20 cellular contexts compared by ENCODE assay signal in genomic region chr12:103442187-103442564, GRCh38. TPM values are rescaled to one million over a fixed set of nuclear protein-coding genes. Genes with fewer than 3 reads are reported as not detected.
DNase-seq lines count a peak whose midpoint lies in the region; ATAC-seq, FAIRE-seq and TF ChIP-seq lines count a peak whose summit lies in the region.
"Had no signal": no experiment of that assay in that cellular context is flagged by ENCODE, and none has a peak within 500 bp of the region (broad histone marks: within the 10 kb centered on the region; RNA-seq: fewer than 3 reads in every experiment).

No MANE protein-coding gene starts in this region.

- no peak for FAIRE-seq in urothelium cell line (lab: Jason Lieb, UNC)
- FAIRE-seq: HepG2 had no signal

- no peak overlapping the region for H3K4me3 Mint-ChIP-seq in activated CD8-positive, alpha-beta memory T cell treated with anti-CD3 and anti-CD28 coated beads, Interleukin-2, amount 10 ng/mL, durations not matched to agents 7 days and 5 days
- H3K4me3 Mint-ChIP-seq in T-helper 17 cell: peak overlapping the region; percentile 66
- peak overlapping the region; percentile 25 to 93 (median 68) for H3K4me3 Mint-ChIP-seq in naive thymus-derived CD4-positive, alpha-beta T cell
- H3K4me3 Mint-ChIP-seq: brain, type B pancreatic cell had no signal

- H3K36me3 Mint-ChIP-seq in activated CD8-positive, alpha-beta memory T cell treated with anti-CD3 and anti-CD28 coated beads, Interleukin-2, amount 10 ng/mL, durations not matched to agents 7 days and 5 days: no peaks in the 10 kb centered on the region
- H3K36me3 Mint-ChIP-seq in T-helper 17 cell (ENCODE audit: low read depth): peaks cover under 1% of the 10 kb centered on the region
- H3K36me3 Mint-ChIP-seq in naive thymus-derived CD4-positive, alpha-beta T cell: peaks cover 0 to 22% (median 0%) of the 10 kb centered on the region in 5 donors
- H3K36me3 Mint-ChIP-seq: brain, type B pancreatic cell had no signal

- CTCF ChIA-PET in activated CD8-positive, alpha-beta memory T cell treated with anti-CD3 and anti-CD28 coated beads, Interleukin-2, amount 10 ng/mL, durations not matched to agents 7 days and 5 days (lab: Charles Lee): no interaction called here
- CTCF ChIA-PET in naive thymus-derived CD4-positive, alpha-beta T cell (lab: Charles Lee): interaction anchor here (1.1 kb wide), 1 partner anchor 47 kb away, joined by 4 read pairs; no protein-coding TSS in a partner anchor

- no peaks in the 10 kb centered on the region for H3K27me3 ChIP-seq in naive thymus-derived CD4-positive, alpha-beta T cell (ENCODE audit: control insufficient read depth in 2 of 2, insufficient read depth in 2 of 2, low read length in 2 of 2)

- peak overlapping the region; percentile 55 for H3K27ac ChIP-seq in naive thymus-derived CD4-positive, alpha-beta T cell (ENCODE audit: low read depth, low read length)
- H3K27ac ChIP-seq: epithelial cell of prostate, SJCRH30 had no signal

- ATAC-seq in activated CD8-positive, alpha-beta memory T cell treated with anti-CD3 and anti-CD28 coated beads, Interleukin-2, amount 10 ng/mL, durations not matched to agents 7 days and 5 days: no peak
- ATAC-seq in T-helper 17 cell: no peak
- no peak for ATAC-seq in naive thymus-derived CD4-positive, alpha-beta T cell
- no peak for ATAC-seq in HG03095 (IDR thresholded peaks at IDR 0.05; ENCODE audit: unreplicated experiment)
- ATAC-seq: HepG2 had no signal

- TF ChIP-seq CTCF in GM12865 (IDR thresholded peaks at IDR 0.05; ENCODE audit: insufficient read depth, low read depth, low read length, missing control alignments): no peak

- no peaks in the 10 kb centered on the region for H3K9me3 Mint-ChIP-seq in activated CD8-positive, alpha-beta memory T cell treated with anti-CD3 and anti-CD28 coated beads, Interleukin-2, amount 10 ng/mL, durations not matched to agents 7 days and 5 days (ENCODE audit: low read depth)
- H3K9me3 Mint-ChIP-seq in naive thymus-derived CD4-positive, alpha-beta T cell: peaks cover 0 to 10% (median 2%) of the 10 kb centered on the region in 11 donors
- H3K9me3 Mint-ChIP-seq: type B pancreatic cell had no signal

- peak overlapping the region; percentile 87 for H3K27ac Mint-ChIP-seq in activated CD8-positive, alpha-beta memory T cell treated with anti-CD3 and anti-CD28 coated beads, Interleukin-2, amount 10 ng/mL, durations not matched to agents 7 days and 5 days
- peak overlapping the region; percentile 92 for H3K27ac Mint-ChIP-seq in T-helper 17 cell
- peak overlapping the region; percentile 90 to 100 (median 97) for H3K27ac Mint-ChIP-seq in naive thymus-derived CD4-positive, alpha-beta T cell
- H3K27ac Mint-ChIP-seq: brain, type B pancreatic cell had no signal

- H3K4me3 ChIP-seq in GM12865 (ENCODE audit: low read depth, low read length): no peak overlapping the region
- no peak overlapping the region for H3K4me3 ChIP-seq in naive thymus-derived CD4-positive, alpha-beta T cell (ENCODE audit: low read length)
- H3K4me3 ChIP-seq: SJCRH30 had no signal

- H3K9me3 ChIP-seq in T-helper 17 cell (ENCODE audit: control insufficient read depth, low read length, poor library complexity, severe bottlenecking): no peaks in the 10 kb centered on the region
- no peaks in the 10 kb centered on the region for H3K9me3 ChIP-seq in naive thymus-derived CD4-positive, alpha-beta T cell (ENCODE audit: control insufficient read depth in 2 of 3, low read length in 3 of 3)
- H3K9me3 ChIP-seq: SJCRH30 had no signal

- no peak for DNase-seq in activated CD8-positive, alpha-beta memory T cell treated with anti-CD3 and anti-CD28 coated beads, Interleukin-2, amount 10 ng/mL, durations not matched to agents 7 days and 5 days
- DNase-seq in activated CD8-positive, alpha-beta memory T cell treated with anti-CD3 and anti-CD28 coated beads, Interleukin-2, amount 50 U/mL, for 48 hours: no peak
- DNase-seq in GM12865 (ENCODE audit: low read depth) (peak; percentile 37), T-helper 17 cell (no peak), Ammon's horn (ENCODE audit: low spot score) (no peak), urothelium cell line (ENCODE audit: low spot score) (no peak)
- DNase-seq in naive thymus-derived CD4-positive, alpha-beta T cell: no peak
- DNase-seq: ACHN; activated CD4-positive, alpha-beta T cell treated with anti-CD3 and anti-CD28 coated beads, Interleukin-2, amount 50 U/mL, for 4 hours; activated gamma-delta T cell; Caco-2; foreskin melanocyte; NCI-H187; SJCRH30 had no signal

- no peaks in the 10 kb centered on the region for H3K27me3 Mint-ChIP-seq in activated CD8-positive, alpha-beta memory T cell treated with anti-CD3 and anti-CD28 coated beads, Interleukin-2, amount 10 ng/mL, durations not matched to agents 7 days and 5 days
- no peaks in the 10 kb centered on the region for H3K27me3 Mint-ChIP-seq in T-helper 17 cell
- no peaks in the 10 kb centered on the region for H3K27me3 Mint-ChIP-seq in naive thymus-derived CD4-positive, alpha-beta T cell
- H3K27me3 Mint-ChIP-seq: brain, type B pancreatic cell had no signal

- POLR2A ChIA-PET in naive thymus-derived CD4-positive, alpha-beta T cell (lab: Charles Lee): interaction anchor here (2.1 kb wide), 1 partner anchor 53 kb away, joined by 8 read pairs; the partner anchor contains the start of gene C12orf42

- no peaks in the 10 kb centered on the region for H3K36me3 ChIP-seq in naive thymus-derived CD4-positive, alpha-beta T cell (ENCODE audit: control insufficient read depth in 2 of 3, insufficient read depth in 3 of 3, low read length in 3 of 3)
- H3K36me3 ChIP-seq: SJCRH30 had no signal

- intact Hi-C loops in naive thymus-derived CD4-positive, alpha-beta T cell (cut with micrococcal nuclease): loop anchor here in 1 of 2 donors (5.0 kb wide), 2 partner anchors 55 to 485 kb away; partner anchors contain the start of genes ASCL1 and C12orf42

- peaks cover 11 to 20% of the 10 kb centered on the region in 2 donors for H3K4me1 ChIP-seq in naive thymus-derived CD4-positive, alpha-beta T cell (ENCODE audit: control insufficient read depth in 2 of 2, insufficient read depth in 2 of 2, low read length in 2 of 2)
- H3K4me1 ChIP-seq: Caco-2, SJCRH30 had no signal

- H3K4me1 Mint-ChIP-seq in activated CD8-positive, alpha-beta memory T cell treated with anti-CD3 and anti-CD28 coated beads, Interleukin-2, amount 10 ng/mL, durations not matched to agents 7 days and 5 days: peaks cover 21% of the 10 kb centered on the region
- no peaks in the 10 kb centered on the region for H3K4me1 Mint-ChIP-seq in T-helper 17 cell
- H3K4me1 Mint-ChIP-seq in naive thymus-derived CD4-positive, alpha-beta T cell: peaks cover 0 to 33% (median 24%) of the 10 kb centered on the region in 7 donors
- H3K4me1 Mint-ChIP-seq: brain had no signal

RNA-seq across cellular contexts. Expression of gene C12orf42, which starts 53.6 kb away (rescaled TPM):
- total RNA-seq in activated CD8-positive, alpha-beta memory T cell treated with anti-CD3 and anti-CD28 coated beads, Interleukin-2, amount 10 ng/mL, durations not matched to agents 7 days and 5 days: under 1 TPM in 1 of 2 experiments, not detected in 1; 0.84 TPM
- 1 to 10 TPM; 3.3 to 7.1 TPM for total RNA-seq in T-helper 17 cell
- 10 to 100 TPM in 2 of 5 experiments, 1 to 10 TPM in 3; 2.6 to 15.4 (median 8.9) TPM for total RNA-seq in naive thymus-derived CD4-positive, alpha-beta T cell
- polyA plus RNA-seq in naive thymus-derived CD4-positive, alpha-beta T cell: 1 to 10 TPM; 6.3 to 7.9 TPM
- total RNA-seq: Caco-2, HepG2, NCI-H460, SJCRH30 had no signal
- polyA plus RNA-seq: HepG2 had no signal
